In genomic region chr11:64093233-64094039, GRCh38 we compare ENCODE assay signal across 16 cellular contexts. TPM values are rescaled to one million over a fixed set of nuclear protein-coding genes. Genes with fewer than 3 reads are reported as not detected.
DNase-seq lines count a peak whose midpoint lies in the region; ATAC-seq and TF ChIP-seq lines count a peak whose summit lies in the region.
"Had no signal": no experiment of that assay in that cellular context is flagged by ENCODE, and none has a peak within 500 bp of the region (broad histone marks: within the 10 kb centered on the region; RNA-seq: fewer than 3 reads in every experiment).

No MANE protein-coding gene starts in this region.

- H3K4me1 ChIP-seq in RWPE2 (ENCODE audit: insufficient read depth, poor library complexity, severe bottlenecking): peaks cover 21% of the 10 kb centered on the region

- ATAC-seq in RWPE2 (ENCODE audit: low read depth) (no peak), esophagus mucosa (peak; percentile 52), HG03097 (IDR thresholded peaks at IDR 0.05; ENCODE audit: low FRiP score, unreplicated experiment) (no peak)
- no peak for ATAC-seq in activated CD4-positive, alpha-beta T cell treated with anti-CD3 and anti-CD28 coated beads for 36 hours

- H3K4me3 ChIP-seq in RWPE2 (ENCODE audit: severe bottlenecking): no peak overlapping the region
- H3K4me3 ChIP-seq: MG63, spleen had no signal

- no peaks in the 10 kb centered on the region for H3K27me3 Mint-ChIP-seq in activated CD4-positive, alpha-beta T cell treated with anti-CD3 and anti-CD28 coated beads for 36 hours
- H3K27me3 Mint-ChIP-seq: activated naive CD8-positive, alpha-beta T cell treated with anti-CD3 and anti-CD28 coated beads, Interleukin-2, amount 10 ng/mL, durations not matched to agents 7 days and 5 days; CD4-positive, CD25-positive, alpha-beta regulatory T cell had no signal

- no peak for TF ChIP-seq CTCF in RWPE2 (IDR thresholded peaks at IDR 0.05; ENCODE audit: poor library complexity, severe bottlenecking)

- peak overlapping the region; percentile 24 for H3K27ac ChIP-seq in RWPE2 (ENCODE audit: poor library complexity, severe bottlenecking)
- H3K27ac ChIP-seq: spleen had no signal

- intact Hi-C loops in activated CD4-positive, alpha-beta T cell treated with anti-CD3 and anti-CD28 coated beads for 36 hours (cut with DNase I, micrococcal nuclease): no loop called here

- no peaks in the 10 kb centered on the region for H3K9me3 Mint-ChIP-seq in activated CD4-positive, alpha-beta T cell treated with anti-CD3 and anti-CD28 coated beads for 36 hours (ENCODE audit: low read depth)
- H3K9me3 Mint-ChIP-seq: activated naive CD8-positive, alpha-beta T cell treated with anti-CD3 and anti-CD28 coated beads, Interleukin-2, amount 10 ng/mL, durations not matched to agents 7 days and 5 days; CD4-positive, CD25-positive, alpha-beta regulatory T cell; T-helper 1 cell treated with Interleukin-12 subunit alpha and Interleukin-12 subunit beta and Interleukin-4 antibody, amounts not matched to agents 30 μg/mL and 1 μg/mL, for 36 hours had no signal

- CTCF ChIA-PET in activated CD4-positive, alpha-beta T cell treated with anti-CD3 and anti-CD28 coated beads for 36 hours (lab: Charles Lee): interaction anchor here (0.6 to 0.7 kb wide), 2 partner anchors 454 to 579 kb away, joined by 3 to 4 read pairs; no protein-coding TSS in a partner anchor

- H3K27ac Mint-ChIP-seq in activated CD4-positive, alpha-beta T cell treated with anti-CD3 and anti-CD28 coated beads for 36 hours: no peak overlapping the region
- H3K27ac Mint-ChIP-seq: activated naive CD8-positive, alpha-beta T cell treated with anti-CD3 and anti-CD28 coated beads, Interleukin-2, amount 10 ng/mL, durations not matched to agents 7 days and 5 days; T-helper 1 cell treated with Interleukin-12 subunit alpha and Interleukin-12 subunit beta and Interleukin-4 antibody, amounts not matched to agents 30 μg/mL and 1 μg/mL, for 36 hours had no signal

- no peaks in the 10 kb centered on the region for H3K27me3 ChIP-seq in RWPE2 (ENCODE audit: insufficient read depth, poor library complexity, severe bottlenecking)
- H3K27me3 ChIP-seq: MG63 had no signal

- H3K36me3 ChIP-seq in RWPE2 (ENCODE audit: low read depth): no peaks in the 10 kb centered on the region
- H3K36me3 ChIP-seq: MG63, spleen had no signal

- H3K9me3 ChIP-seq in RWPE2 (ENCODE audit: severe bottlenecking): no peaks in the 10 kb centered on the region
- H3K9me3 ChIP-seq: MG63, spleen had no signal

- peak; percentile 71 for DNase-seq in NCI-H1092 treated with DMSO at 0.1 percent for 48 hours (lab: John Stamatoyannopoulos, UW)
- DNase-seq in RWPE2 (ENCODE audit: low spot score): no peak
- DNase-seq in superior temporal gyrus (ENCODE audit: extremely low spot score): peak; percentile 22
- DNase-seq in CD1c-positive myeloid dendritic cell (ENCODE audit: extremely low spot score): no peak
- DNase-seq in activated CD4-positive, alpha-beta T cell treated with anti-CD3 and anti-CD28 coated beads for 36 hours: no peak
- DNase-seq: activated CD4-positive, alpha-beta T cell treated with anti-CD3 and anti-CD28 coated beads for 1 hour; activated naive CD8-positive, alpha-beta T cell treated with anti-CD3 and anti-CD28 coated beads, Interleukin-2, amount 10 ng/mL, durations not matched to agents 7 days and 5 days; activated T-cell treated with anti-CD3 and anti-CD28 coated beads for 4 hours; CD4-positive, CD25-positive, alpha-beta regulatory T cell; midbrain; spleen had no signal

- H3K4me3 Mint-ChIP-seq in activated CD4-positive, alpha-beta T cell treated with anti-CD3 and anti-CD28 coated beads for 36 hours: no peak overlapping the region
- H3K4me3 Mint-ChIP-seq: activated naive CD8-positive, alpha-beta T cell treated with anti-CD3 and anti-CD28 coated beads, Interleukin-2, amount 10 ng/mL, durations not matched to agents 7 days and 5 days; CD4-positive, CD25-positive, alpha-beta regulatory T cell; T-helper 1 cell treated with Interleukin-12 subunit alpha and Interleukin-12 subunit beta and Interleukin-4 antibody, amounts not matched to agents 30 μg/mL and 1 μg/mL, for 36 hours had no signal

- POLR2A ChIA-PET in activated CD4-positive, alpha-beta T cell treated with anti-CD3 and anti-CD28 coated beads for 36 hours (lab: Charles Lee): no interaction called here

- H3K4me1 Mint-ChIP-seq in activated CD4-positive, alpha-beta T cell treated with anti-CD3 and anti-CD28 coated beads for 36 hours: peaks cover 3% of the 10 kb centered on the region

- H3K36me3 Mint-ChIP-seq in activated CD4-positive, alpha-beta T cell treated with anti-CD3 and anti-CD28 coated beads for 36 hours (ENCODE audit: low read depth): no peaks in the 10 kb centered on the region
- H3K36me3 Mint-ChIP-seq: activated naive CD8-positive, alpha-beta T cell treated with anti-CD3 and anti-CD28 coated beads, Interleukin-2, amount 10 ng/mL, durations not matched to agents 7 days and 5 days; CD4-positive, CD25-positive, alpha-beta regulatory T cell had no signal

RNA-seq across cellular contexts. Expression of gene FLRT1, which starts 57.7 kb away (rescaled TPM):
- total RNA-seq in esophagus mucosa: not detected
- total RNA-seq in activated CD4-positive, alpha-beta T cell treated with anti-CD3 and anti-CD28 coated beads for 36 hours: under 1 TPM; 0.21 to 0.25 TPM
- total RNA-seq: activated naive CD8-positive, alpha-beta T cell treated with anti-CD3 and anti-CD28 coated beads, Interleukin-2, amount 10 ng/mL, durations not matched to agents 7 days and 5 days; CD4-positive, CD25-positive, alpha-beta regulatory T cell; HT1080 had no signal

Comparison
In these comparisons a context has a peak if more than half of its experiments do, and no peak if none do; other contexts are left out.
1. DNase-seq: peak in NCI-H1092 treated with DMSO at 0.1 percent for 48 hours (single experiment) and superior temporal gyrus (single experiment); none in RWPE2 (single experiment), CD1c-positive myeloid dendritic cell (single experiment) and activated CD4-positive, alpha-beta T cell treated with anti-CD3 and anti-CD28 coated beads for 36 hours (single experiment).